ENCODE assay signal across 8 cellular contexts in genomic region chr5:177303121-177303924, GRCh38. TPM values are rescaled to one million over a fixed set of nuclear protein-coding genes. Genes with fewer than 3 reads are reported as not detected.
DNase-seq lines count a peak whose midpoint lies in the region; ATAC-seq and TF ChIP-seq lines count a peak whose summit lies in the region.

TSS of gene PRELID1 (plus strand) at chr5:177303799. CDS start at chr5:177303986, 187 bp downstream.
TSS of gene RAB24 (minus strand) at chr5:177303719. CDS start at chr5:177303288, 431 bp downstream.

- H3K27me3 ChIP-seq in Caco-2 (replicated peaks; ENCODE audit: control insufficient read depth, insufficient read depth, low read length), result no peaks in the 10 kb centered on the region
- no peaks in the 10 kb centered on the region for H3K27me3 ChIP-seq in PC-9 (ENCODE audit: insufficient read depth, low read depth)
- H3K27me3 ChIP-seq in muscle layer of duodenum (ENCODE audit: low read depth, low read length), result no peaks in the 10 kb centered on the region

- BruUV-seq in Caco-2 (replicated peaks; lab: Mats Ljungman, UMichigan) (TSS peak; percentile 63), PC-9 (replicated peaks; lab: Mats Ljungman, UMichigan) (TSS peak; percentile 18)

- H4K20me1 ChIP-seq in PC-9 (ENCODE audit: insufficient read depth), result peaks cover 30% of the 10 kb centered on the region

- peak within 1 kb of the TSS; percentile 94 for H3K27ac Mint-ChIP-seq in Caco-2 (ENCODE audit: unreplicated experiment)
- peak within 1 kb of the TSS; percentile 96 for H3K27ac Mint-ChIP-seq in activated T-cell treated with anti-CD3 and anti-CD28 coated beads, Interleukin-2, amount 50 U/mL, for 24 hours

- peak within 1 kb of the TSS; percentile 97 for H3K4me2 ChIP-seq in PC-9

- POLR2A ChIA-PET in Caco-2 (lab: Charles Lee) (interaction anchor here (0.5 to 1.8 kb wide), 7 partner anchors 9 to 658 kb away, joined by 3 to 8 read pairs (median 5); partner anchors contain the start of genes FGFR4, GRK6 and LMAN2), PC-9 (lab: Charles Lee; ENCODE audit: unreplicated experiment) (no interaction called here)

- ATAC-seq in GM19468 (IDR thresholded peaks at IDR 0.05; ENCODE audit: extremely low read depth, unreplicated experiment) (peak; percentile 27), esophagus mucosa (peak; percentile 51)

- H3K36me3 ChIP-seq in Caco-2 (ENCODE audit: control insufficient read depth, insufficient read depth, low read length) (peaks cover 9% of the 10 kb centered on the region), PC-9 (ENCODE audit: low read depth) (peaks cover 3% of the 10 kb centered on the region; the same call in 1 of the 2 replicates), muscle layer of duodenum (ENCODE audit: control insufficient read depth in 1 of 2, insufficient read depth in 2 of 2, low read length in 2 of 2) (peaks cover 22 to 32% of the 10 kb centered on the region in 2 donors)

- peak; percentile 36 to 55 for TF ChIP-seq CTCF in Caco-2 (IDR thresholded peaks at IDR 0.05; ENCODE audit: insufficient read depth in 1 of 2, low read depth in 1 of 2, low read length in 1 of 2, severe bottlenecking in 1 of 2, unreplicated experiment in 1 of 2)
- TF ChIP-seq CTCF in PC-9 (conservative IDR thresholded peaks at IDR 0.05), result no peak; the same call in 1 of the 2 replicates

- H3K27ac ChIP-seq in PC-9 (peak within 1 kb of the TSS; percentile 39), muscle layer of duodenum (ENCODE audit: low read length) (peak within 1 kb of the TSS; percentile 82)

- peak within 1 kb of the TSS; percentile 98 for H2AFZ ChIP-seq in PC-9

- CTCF ChIA-PET in Caco-2 (lab: Charles Lee), result interaction anchor here (0.6 to 2.4 kb wide), 5 partner anchors 40 to 191 kb away, joined by 3 to 13 read pairs (median 4); no protein-coding TSS in a partner anchor
- CTCF ChIA-PET in PC-9 (lab: Charles Lee), result interaction anchor here (0.6 to 1.2 kb wide), 2 partner anchors 15 to 189 kb away, joined by 3 to 4 read pairs; no protein-coding TSS in a partner anchor

- no peaks in the 10 kb centered on the region for H3K27me3 Mint-ChIP-seq in Caco-2 (ENCODE audit: insufficient read depth, unreplicated experiment)
- H3K27me3 Mint-ChIP-seq in activated T-cell treated with anti-CD3 and anti-CD28 coated beads, Interleukin-2, amount 50 U/mL, for 24 hours, result no peaks in the 10 kb centered on the region

- H3K4me1 ChIP-seq in Caco-2, result peaks cover 29% of the 10 kb centered on the region
- peaks cover 40% of the 10 kb centered on the region for H3K4me1 ChIP-seq in PC-9 (replicated peaks; ENCODE audit: insufficient read depth)
- H3K4me1 ChIP-seq in muscle layer of duodenum (ENCODE audit: control insufficient read depth in 1 of 2, insufficient read depth in 2 of 2, low read length in 2 of 2), result peaks cover 30 to 52% of the 10 kb centered on the region in 2 donors

- peak within 1 kb of the TSS; percentile 94 for H3K4me3 Mint-ChIP-seq in Caco-2 (ENCODE audit: unreplicated experiment)
- H3K4me3 Mint-ChIP-seq in activated T-cell treated with anti-CD3 and anti-CD28 coated beads, Interleukin-2, amount 50 U/mL, for 24 hours, result peak within 1 kb of the TSS; percentile 97

- H3K9me3 ChIP-seq in Caco-2 (no peaks in the 10 kb centered on the region), PC-9 (ENCODE audit: insufficient read depth, low read depth) (no peaks in the 10 kb centered on the region), muscle layer of duodenum (ENCODE audit: control insufficient read depth in 1 of 2, low read length in 2 of 2) (no peaks in the 10 kb centered on the region)

- DNase-seq in Caco-2 (peak; percentile 87 to 93), HUDEP-2 (lab: John Stamatoyannopoulos, UW; ENCODE audit: unreplicated experiment in 76 of 76) (peak in 72 of 76 experiments; percentile 6 to 84 (median 70)), PC-9 (peak; percentile 61 to 91)
- peak; percentile 93 for DNase-seq in activated T-cell treated with anti-CD3 and anti-CD28 coated beads, Interleukin-2, amount 50 U/mL, for 24 hours
- peak; percentile 77 to 86 for DNase-seq in stimulated activated CD8-positive, alpha-beta memory T cell treated with anti-CD3 and anti-CD28 coated beads, Interleukin-7, amount 100 ng/mL, for 4 hours (ENCODE audit: low read depth in 2 of 2)

- peaks cover 25% of the 10 kb centered on the region for H3K79me2 ChIP-seq in PC-9 (ENCODE audit: low read depth)

- H3K9me3 Mint-ChIP-seq in Caco-2 (ENCODE audit: unreplicated experiment), result no peaks in the 10 kb centered on the region
- no peaks in the 10 kb centered on the region for H3K9me3 Mint-ChIP-seq in activated T-cell treated with anti-CD3 and anti-CD28 coated beads, Interleukin-2, amount 50 U/mL, for 24 hours

- no peaks in the 10 kb centered on the region for H3K9me2 ChIP-seq in PC-9 (ENCODE audit: insufficient read depth)

- H3K36me3 Mint-ChIP-seq in Caco-2 (ENCODE audit: insufficient read depth, unreplicated experiment), result peaks cover 72% of the 10 kb centered on the region
- peaks cover 69% of the 10 kb centered on the region for H3K36me3 Mint-ChIP-seq in activated T-cell treated with anti-CD3 and anti-CD28 coated beads, Interleukin-2, amount 50 U/mL, for 24 hours (ENCODE audit: low read depth)

- peaks cover 47% of the 10 kb centered on the region for H3F3A ChIP-seq in PC-9 (ENCODE audit: insufficient read depth, low read depth)

- H3K4me1 Mint-ChIP-seq in Caco-2 (ENCODE audit: low read depth, unreplicated experiment), result peaks cover 21% of the 10 kb centered on the region
- H3K4me1 Mint-ChIP-seq in activated T-cell treated with anti-CD3 and anti-CD28 coated beads, Interleukin-2, amount 50 U/mL, for 24 hours (ENCODE audit: low read depth), result peaks cover 63% of the 10 kb centered on the region

- intact Hi-C loops in Caco-2 (cut with micrococcal nuclease; ENCODE audit: unreplicated experiment), result no loop called here
- intact Hi-C loops in PC-9 (cut with micrococcal nuclease; ENCODE audit: unreplicated experiment), result loop anchor here (5.0 kb wide), 3 partner anchors 166 to 656 kb away; partner anchors contain the start of genes DDX41 and TSPAN17

- H3K4me3 ChIP-seq in Caco-2 (ENCODE audit: low read depth, low read length) (peak within 1 kb of the TSS; percentile 89), PC-9 (peak within 1 kb of the TSS; percentile 100), muscle layer of duodenum (ENCODE audit: low read depth in 1 of 2, low read length in 2 of 2) (peak within 1 kb of the TSS; percentile 73 to 92)

RNA-seq across cellular contexts. Expression of gene PRELID1, which starts in this region (rescaled TPM):
- total RNA-seq in Caco-2 (2022) (201 and 229 TPM in 2 replicates), PC-9 (2021) (189 and 209 TPM in 2 replicates), esophagus mucosa (144 TPM)

RNA-seq across cellular contexts. Expression of gene RAB24, which starts in this region (rescaled TPM):
- total RNA-seq in Caco-2 (2022) (29.9 and 31.7 TPM in 2 replicates), PC-9 (2021) (16.9 and 25.2 TPM in 2 replicates), esophagus mucosa (31.8 TPM)

Comparison
In these comparisons a context has a peak if more than half of its experiments do, and no peak if none do; other contexts are left out.
1. Peak in every context shown above with its lines: DNase-seq, ATAC-seq, H3K4me3 ChIP-seq and H3K27ac ChIP-seq.